1 cellular context compared by ENCODE assay signal in genomic region chr6:146887447-146888077, GRCh38.
TF ChIP-seq lines count a peak whose summit lies in the region.

No MANE protein-coding gene starts in this region.

TF ChIP-seq in K562, 482 proteins besides CTCF, POLR2A, EP300 and RAD21 (continued from another document and continues in another):
- TF ChIP-seq CBX2 (IDR thresholded peaks at IDR 0.05; ENCODE audit: insufficient read depth, low read length, poor library complexity, severe bottlenecking): no peak
- TF ChIP-seq ATF4 (CRISPR knock-in tag; IDR thresholded peaks at IDR 0.05): peak; percentile 99
- no peak for TF ChIP-seq BCLAF1 (IDR thresholded peaks at IDR 0.05; ENCODE audit: borderline replicate concordance in 1 of 2, control insufficient read depth in 1 of 2, low read depth in 2 of 2, low read length in 1 of 2)
- peak; percentile 100 for TF ChIP-seq HDAC8 (tag; IDR thresholded peaks at IDR 0.05)
- TF ChIP-seq ARID4B (CRISPR knock-in tag; IDR thresholded peaks at IDR 0.05): no peak
- TF ChIP-seq STAT6 (CRISPR knock-in tag; IDR thresholded peaks at IDR 0.05): no peak
- TF ChIP-seq TCF7L2 (IDR thresholded peaks at IDR 0.05; ENCODE audit: low read depth, low read length): no peak
- peak in 2 of 3 experiments; percentile 27 to 56 for TF ChIP-seq YY1 (IDR thresholded peaks at IDR 0.05; ENCODE audit: borderline replicate concordance in 1 of 3, control insufficient read depth in 1 of 3, extremely low read depth in 1 of 3, insufficient read depth in 3 of 3, insufficient read length in 1 of 3, insufficient replicate concordance in 2 of 3, low read depth in 1 of 3, low read length in 2 of 3)
- TF ChIP-seq ATF1 (CRISPR knock-in tag; IDR thresholded peaks at IDR 0.05): no peak
- peak; percentile 94 for TF ChIP-seq ATF1 (tag; IDR thresholded peaks at IDR 0.05)
- TF ChIP-seq MBD1 (CRISPR knock-in tag; IDR thresholded peaks at IDR 0.05): peak; percentile 100
- no peak for TF ChIP-seq SIX5 (IDR thresholded peaks at IDR 0.05; ENCODE audit: borderline replicate concordance in 1 of 2, insufficient read depth in 1 of 2, low read depth in 1 of 2, low read length in 2 of 2)
- no peak for TF ChIP-seq CHAMP1 (IDR thresholded peaks at IDR 0.05)
- no peak for TF ChIP-seq TAF1 (IDR thresholded peaks at IDR 0.05; ENCODE audit: control insufficient read depth, extremely low read depth, insufficient read depth, low read length, severe bottlenecking)
- TF ChIP-seq MIER1 (IDR thresholded peaks at IDR 0.05; ENCODE audit: low read depth): no peak
- TF ChIP-seq FOXA1 (IDR thresholded peaks at IDR 0.05; ENCODE audit: borderline replicate concordance): no peak
- no peak for TF ChIP-seq TSC22D4 (tag; IDR thresholded peaks at IDR 0.05)
- TF ChIP-seq ZNF318 (IDR thresholded peaks at IDR 0.05; ENCODE audit: borderline replicate concordance in 1 of 2, low read depth in 1 of 2): peak in 1 of 2 experiments; percentile 45; a peak in 1 of 4 replicates
- TF ChIP-seq ZNF224 (CRISPR knock-in tag; IDR thresholded peaks at IDR 0.05): no peak
- no peak for TF ChIP-seq KDM5B (IDR thresholded peaks at IDR 0.05; ENCODE audit: insufficient replicate concordance, low read depth, low read length)
- no peak for TF ChIP-seq ZNF121 (CRISPR knock-in tag; conservative IDR thresholded peaks at IDR 0.05)
- TF ChIP-seq CBFB (CRISPR knock-in tag; IDR thresholded peaks at IDR 0.05): no peak
- no peak for TF ChIP-seq POLR2AphosphoS5 (IDR thresholded peaks at IDR 0.05; ENCODE audit: control insufficient read depth, insufficient read depth, low read depth, low read length)
- 0 out of 4 replicates have a peak, but pooled peaks of 1 of the 2 experiments have one; percentile 24 for TF ChIP-seq MNT (conservative IDR thresholded peaks at IDR 0.05)
- TF ChIP-seq CCAR2 (IDR thresholded peaks at IDR 0.05; ENCODE audit: low read depth, low read length): no peak
- no peak for TF ChIP-seq ZZZ3 (IDR thresholded peaks at IDR 0.05)
